ENCODE assay signal across 10 cellular contexts in the genomic region with DNA sequence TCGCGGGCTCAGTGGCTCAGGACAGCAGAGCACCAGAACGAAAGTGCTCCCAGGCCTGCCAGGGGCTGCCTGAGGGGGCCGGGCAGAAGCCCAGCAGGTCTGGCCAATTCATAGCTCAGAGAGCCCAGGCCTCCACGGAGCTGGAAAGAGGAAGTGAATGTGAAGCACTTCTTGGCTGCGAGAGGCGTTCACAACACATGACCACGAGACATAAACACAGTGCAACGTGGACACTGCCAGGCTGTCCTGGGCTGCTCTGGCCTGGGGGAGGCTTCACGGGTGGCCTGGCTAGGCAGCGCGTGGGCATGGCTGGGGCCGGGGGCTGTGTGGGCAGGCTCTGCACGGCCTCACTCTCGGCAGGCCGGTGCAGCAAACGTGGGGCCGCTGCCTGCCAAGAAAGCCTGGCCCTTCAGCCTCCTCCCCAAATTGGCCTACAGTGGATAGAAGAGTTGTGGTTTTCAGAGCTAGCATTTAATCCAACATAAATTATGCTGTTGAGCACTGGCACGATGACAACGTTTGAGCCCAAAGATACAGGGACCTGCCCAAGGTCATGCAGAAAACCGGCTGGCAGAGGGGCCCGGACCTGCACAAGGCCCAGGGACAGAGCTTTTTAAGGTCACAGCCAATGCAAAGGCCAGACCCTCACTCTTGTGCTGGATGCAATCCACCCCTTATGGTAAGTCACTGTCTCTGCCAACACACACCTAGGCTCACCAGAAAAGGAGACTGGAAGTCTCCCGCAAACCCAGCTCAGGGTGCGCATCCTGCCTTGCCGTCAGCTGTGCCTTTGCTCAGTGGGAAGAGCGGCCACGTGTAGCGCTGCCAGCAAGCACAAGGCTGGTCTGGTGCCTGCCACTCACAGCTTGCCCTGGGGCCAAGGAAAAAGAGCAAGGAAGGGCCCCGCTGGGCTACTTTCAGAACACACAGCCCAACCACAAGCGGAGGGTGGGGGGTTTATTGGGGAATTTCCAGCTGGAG. TPM values are rescaled to one million over a fixed set of nuclear protein-coding genes. Genes with fewer than 3 reads are reported as not detected.
DNase-seq lines count a peak whose midpoint lies in the region; ATAC-seq and TF ChIP-seq lines count a peak whose summit lies in the region.
"Had no signal": no experiment of that assay in that cellular context is flagged by ENCODE, and none has a peak within 500 bp of the region (broad histone marks: within the 10 kb centered on the region; RNA-seq: fewer than 3 reads in every experiment).

No MANE protein-coding gene starts in this region.

- peaks cover 47% of the 10 kb centered on the region for H3K4me1 Mint-ChIP-seq in memory B cell
- H3K4me1 Mint-ChIP-seq: central memory CD8-positive, alpha-beta T cell had no signal

- H3K9me3 Mint-ChIP-seq in memory B cell: no peaks in the 10 kb centered on the region
- H3K9me3 Mint-ChIP-seq: central memory CD8-positive, alpha-beta T cell had no signal

- H3K4me2 ChIP-seq in BLaER1 treated with 17β-estradiol and CSF1 and Interleukin-3, amounts not matched to agents 10 nM and 100 nM: peak overlapping the region; percentile 73 to 97 (median 86)

- ATAC-seq in GM19468 (IDR thresholded peaks at IDR 0.05; ENCODE audit: extremely low read depth, unreplicated experiment): peak; percentile 31
- ATAC-seq in HG03521 (IDR thresholded peaks at IDR 0.05; ENCODE audit: unreplicated experiment): peak; percentile 91
- peak; percentile 92 for ATAC-seq in memory B cell (ENCODE audit: low read depth)

- TF ChIP-seq POLR2A in vagina (IDR thresholded peaks at IDR 0.05): no peak

- peaks cover 75 to 98% (median 90%) of the 10 kb centered on the region in 10 experiments for H3K4me1 ChIP-seq in BLaER1 treated with 17β-estradiol and CSF1 and Interleukin-3, amounts not matched to agents 10 nM and 100 nM
- H3K4me1 ChIP-seq in vagina (peaks cover 34% of the 10 kb centered on the region), BE2C (no peaks in the 10 kb centered on the region)

- H3K9me3 ChIP-seq in BLaER1 treated with 17β-estradiol and CSF1 and Interleukin-3, amounts not matched to agents 10 nM and 100 nM (replicated peaks in 1 of 11): no peaks in the 10 kb centered on the region
- H3K9me3 ChIP-seq in vagina (no peaks in the 10 kb centered on the region), BE2C (no peaks in the 10 kb centered on the region)

- DNase-seq in caudate nucleus (lab: John Stamatoyannopoulos, UW) (peak in 44 of 61 donors; percentile 15 to 88 (median 53)), memory B cell (ENCODE audit: low spot score in 2 of 2) (peak; percentile 42 to 51), vagina (ENCODE audit: extremely low spot score in 2 of 2) (no peak), NCI-H2081 treated with DMSO at 0.1 percent for 48 hours (lab: John Stamatoyannopoulos, UW) (no peak), BE2C (no peak)

- no peaks in the 10 kb centered on the region for H3K36me3 Mint-ChIP-seq in memory B cell

- H3K4me3 Mint-ChIP-seq in memory B cell: peak overlapping the region; percentile 65
- H3K4me3 Mint-ChIP-seq: central memory CD8-positive, alpha-beta T cell had no signal

- H3K27ac ChIP-seq in BLaER1 treated with 17β-estradiol and CSF1 and Interleukin-3, amounts not matched to agents 10 nM and 100 nM: peak overlapping the region; percentile 23 to 92 (median 82); a peak in 21 of 22 replicates
- H3K27ac ChIP-seq in caudate nucleus (ENCODE audit: low read depth, low read length): peak overlapping the region; percentile 79
- H3K27ac ChIP-seq in vagina: peak overlapping the region; percentile 90

- H3K4me3 ChIP-seq in BLaER1 treated with 17β-estradiol and CSF1 and Interleukin-3, amounts not matched to agents 10 nM and 100 nM: 0 out of 20 replicates have a peak overlapping the region, but pooled peaks of 1 of the 10 experiments have one; percentile 26
- H3K4me3 ChIP-seq in vagina (peak overlapping the region; percentile 9 to 24), BE2C (ENCODE audit: low read depth, low read length) (no peak overlapping the region)

- intact Hi-C loops in vagina (cut with DNase I): no loop called here

- peak overlapping the region; percentile 66 for H3K27ac Mint-ChIP-seq in memory B cell

- H3K36me3 ChIP-seq in BLaER1 treated with 17β-estradiol and CSF1 and Interleukin-3, amounts not matched to agents 10 nM and 100 nM: peaks cover 14 to 53% (median 24%) of the 10 kb centered on the region in 11 experiments; a peak in 20 of 22 replicates
- H3K36me3 ChIP-seq in vagina (no peaks in the 10 kb centered on the region), BE2C (no peaks in the 10 kb centered on the region)

- TF ChIP-seq CTCF in vagina (IDR thresholded peaks at IDR 0.05): no peak
- TF ChIP-seq CTCF in BE2C (IDR thresholded peaks at IDR 0.05; ENCODE audit: low read depth, low read length): no peak

- no peaks in the 10 kb centered on the region for H3K27me3 ChIP-seq in BLaER1 treated with 17β-estradiol and CSF1 and Interleukin-3, amounts not matched to agents 10 nM and 100 nM
- H3K27me3 ChIP-seq in vagina (no peaks in the 10 kb centered on the region), BE2C (no peaks in the 10 kb centered on the region)

- H3K27me3 Mint-ChIP-seq in memory B cell: no peaks in the 10 kb centered on the region
- H3K27me3 Mint-ChIP-seq: central memory CD8-positive, alpha-beta T cell had no signal

- H4K20me1 ChIP-seq in BLaER1 treated with 17β-estradiol and CSF1 and Interleukin-3, amounts not matched to agents 10 nM and 100 nM: peaks cover 40 to 87% (median 62%) of the 10 kb centered on the region in 11 experiments; a peak in 21 of 22 replicates

- H3K9ac ChIP-seq in BLaER1 treated with 17β-estradiol and CSF1 and Interleukin-3, amounts not matched to agents 10 nM and 100 nM: peak overlapping the region; percentile 59 to 78 (median 65); a peak in 21 of 22 replicates

RNA-seq across cellular contexts. Expression of gene SLC25A29, which starts 8.6 kb away (rescaled TPM):
- total RNA-seq in vagina: 58.9 TPM
- 62.2 TPM for polyA plus RNA-seq in BE2C (2012; ENCODE audit: insufficient read depth, insufficient read length, low read depth)

RNA-seq across cellular contexts. Expression of gene SLC25A47, which starts 25.5 kb away (rescaled TPM):
- not detected for total RNA-seq in vagina
- not detected for polyA plus RNA-seq in BE2C (2012; ENCODE audit: insufficient read depth, insufficient read length, low read depth)
- total RNA-seq: urinary bladder had no signal

RNA-seq across cellular contexts. Expression of gene YY1, which starts 58.7 kb away (rescaled TPM):
- 43.0 TPM for total RNA-seq in vagina
- 87.1 TPM for polyA plus RNA-seq in BE2C (2012; ENCODE audit: insufficient read depth, insufficient read length, low read depth)

Comparison
In these comparisons a context has a peak if more than half of its experiments do, and no peak if none do; other contexts are left out.
1. ATAC-seq: peak in every context shown above with its lines; median percentile 92 in memory B cell; 91 in HG03521; 31 in GM19468.
2. DNase-seq: peak in caudate nucleus (44 of 61) and memory B cell (2 of 2); none in vagina (0 of 2), NCI-H2081 treated with DMSO at 0.1 percent for 48 hours (single experiment) and BE2C (single experiment).
3. Peak in every context shown above with its lines, with median percentiles within 50 percentile points of each other: H3K27ac ChIP-seq.